In the genomic region with DNA sequence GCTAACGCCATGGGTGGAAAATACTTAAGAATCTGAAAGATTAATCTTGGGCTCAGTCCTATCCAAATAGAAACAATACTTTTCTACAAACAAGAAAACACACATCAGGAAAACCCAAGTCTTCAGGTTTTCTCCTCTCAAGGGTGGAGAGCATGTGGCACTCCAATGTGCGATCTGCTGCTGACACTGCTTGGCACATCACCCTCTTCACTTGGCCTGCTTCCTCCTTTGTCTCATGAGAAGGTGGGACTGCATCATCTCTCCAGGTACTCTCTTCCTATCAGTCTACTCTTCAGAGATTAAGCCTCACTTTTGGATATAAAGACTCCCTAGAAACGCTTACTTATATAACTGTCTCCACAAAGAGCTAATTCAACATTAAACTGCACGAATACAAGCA, we compare ENCODE assay signal across 14 cellular contexts.
"Had no signal": no experiment of that assay in that cellular context is flagged by ENCODE, and none has a peak within 500 bp of the region (broad histone marks: within the 10 kb centered on the region; RNA-seq: fewer than 3 reads in every experiment).

No MANE protein-coding gene starts in this region.

- H3K27ac ChIP-seq: foreskin keratinocyte, right lobe of liver, stomach, testis had no signal

- H3K27me3 ChIP-seq: foreskin keratinocyte, right lobe of liver, stomach, testis had no signal

- DNase-seq: activated CD4-positive, alpha-beta T cell treated with anti-CD3 and anti-CD28 coated beads, Interleukin-2, amount 50 U/mL, for 1 hour; activated effector memory CD4-positive, alpha-beta T cell treated with anti-CD3 and anti-CD28 coated beads, Interleukin-2, amount 50 U/mL, for 16 hours; activated T-cell treated with anti-CD3 and anti-CD28 coated beads, Interleukin-2, amount 50 U/mL, for 1 hour; caudate nucleus; cortex of kidney; effector CD4-positive, alpha-beta T cell; foreskin keratinocyte; glutamatergic neuron; right lobe of liver; stomach; T-helper 9 cell; testis had no signal

- H3K27ac Mint-ChIP-seq: activated naive CD4-positive, alpha-beta T cell treated with anti-CD3 and anti-CD28 coated beads, Interleukin-2, amount 50 U/mL, for 72 hours had no signal

- H3K4me3 ChIP-seq: right lobe of liver, stomach, testis had no signal

- ATAC-seq: activated CD4-positive, CD25-positive, alpha-beta regulatory T cell treated with anti-CD3 and anti-CD28 coated beads, Interleukin-2, amount 50 U/mL, for 24 hours; activated naive CD4-positive, alpha-beta T cell treated with anti-CD3 and anti-CD28 coated beads, Interleukin-2, amount 50 U/mL, for 72 hours; foreskin keratinocyte; right lobe of liver had no signal

- H3K36me3 ChIP-seq: right lobe of liver had no signal

- H3K9me3 ChIP-seq: right lobe of liver, stomach, testis had no signal
